9 cellular contexts compared by ENCODE assay signal in the genomic region with DNA sequence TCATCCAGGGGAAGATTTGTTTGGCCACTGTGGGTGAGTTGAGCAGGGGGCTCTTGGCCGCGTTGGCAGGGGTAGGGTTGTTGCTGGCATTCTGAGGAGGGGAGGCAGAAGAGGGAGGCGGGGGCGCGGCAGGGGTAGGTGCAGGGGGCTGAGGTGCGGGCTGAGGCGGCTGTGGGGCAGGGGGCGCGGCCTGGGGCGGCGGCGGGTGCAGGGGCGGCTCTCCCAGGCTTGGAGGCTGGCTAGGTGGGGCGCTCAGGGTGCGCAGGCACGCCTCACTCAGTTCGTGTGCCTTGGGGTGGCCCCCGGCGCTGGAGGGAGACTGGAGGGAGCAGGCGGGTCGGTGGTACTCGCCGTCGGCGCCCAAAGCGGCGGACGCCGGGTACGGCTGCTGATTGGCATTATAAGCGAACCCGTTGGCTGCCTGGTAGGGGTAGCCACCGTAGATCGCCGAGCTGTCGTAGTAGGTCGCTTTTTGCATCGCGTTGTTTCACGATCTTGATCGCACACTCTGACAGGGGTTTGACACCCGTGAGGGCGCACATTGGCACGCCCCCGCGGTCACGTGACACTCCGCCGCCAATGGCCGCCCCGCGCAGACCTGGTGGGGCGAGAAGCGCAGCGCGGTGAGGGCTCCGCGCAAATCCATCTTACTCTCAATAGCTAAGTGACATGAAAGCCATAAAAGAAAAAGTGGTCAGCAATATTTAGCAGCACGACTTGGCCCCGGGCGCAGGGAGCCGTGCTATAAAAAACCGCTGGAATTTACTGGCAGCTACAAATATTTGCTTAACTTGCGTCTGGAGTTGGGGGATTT. TPM values are rescaled to one million over a fixed set of nuclear protein-coding genes. Genes with fewer than 3 reads are reported as not detected.
DNase-seq lines count a peak whose midpoint lies in the region; ATAC-seq and TF ChIP-seq lines count a peak whose summit lies in the region.
"Had no signal": no experiment of that assay in that cellular context is flagged by ENCODE, and none has a peak within 500 bp of the region (broad histone marks: within the 10 kb centered on the region; RNA-seq: fewer than 3 reads in every experiment).

No MANE protein-coding gene starts in this region.

- H3K9me3 ChIP-seq in breast epithelium: no peaks in the 10 kb centered on the region
- H3K9me3 ChIP-seq in tibial nerve: no peaks in the 10 kb centered on the region
- no peaks in the 10 kb centered on the region for H3K9me3 ChIP-seq in T-helper 17 cell (ENCODE audit: control insufficient read depth, low read length, poor library complexity, severe bottlenecking)

- no peaks in the 10 kb centered on the region for H3K4me1 ChIP-seq in breast epithelium
- H3K4me1 ChIP-seq in tibial nerve: peaks cover 0 to 70% (median 4%) of the 10 kb centered on the region in 4 donors

- peaks cover 11% of the 10 kb centered on the region for H3K27me3 Mint-ChIP-seq in T-helper 17 cell

- H3K27ac Mint-ChIP-seq in T-helper 17 cell: no peak overlapping the region
- H3K27ac Mint-ChIP-seq: activated naive CD4-positive, alpha-beta T cell treated with anti-CD3 and anti-CD28 coated beads, Interleukin-2, amount 50 U/mL, for 72 hours had no signal

- TF ChIP-seq POLR2A in breast epithelium (IDR thresholded peaks at IDR 0.05) (no peak), tibial nerve (IDR thresholded peaks at IDR 0.05) (no peak)

- no peak overlapping the region for H3K4me3 Mint-ChIP-seq in T-helper 17 cell

- TF ChIP-seq EP300 in tibial nerve (IDR thresholded peaks at IDR 0.05): no peak

- 49 to 53% methylated on average over 47 to 58 of the region's 64 CpGs for WGBS in tibial nerve, 2 donors

- H3K36me3 ChIP-seq in breast epithelium: no peaks in the 10 kb centered on the region
- H3K36me3 ChIP-seq in tibial nerve: peaks cover 0 to 9% (median 0%) of the 10 kb centered on the region in 3 donors

- H3K27ac ChIP-seq in breast epithelium (peak overlapping the region; percentile 98 to 100), tibial nerve (peak overlapping the region in 3 of 4 donors; percentile 47 to 77 (median 68))

- H3K36me3 Mint-ChIP-seq in T-helper 17 cell (ENCODE audit: low read depth): no peaks in the 10 kb centered on the region
- H3K36me3 Mint-ChIP-seq: activated naive CD4-positive, alpha-beta T cell treated with anti-CD3 and anti-CD28 coated beads, Interleukin-2, amount 50 U/mL, for 72 hours had no signal

- H3K27me3 ChIP-seq in breast epithelium: no peaks in the 10 kb centered on the region
- H3K27me3 ChIP-seq in tibial nerve: peaks cover 0 to 63% of the 10 kb centered on the region in 2 donors

- no peak for ATAC-seq in HG02840 (IDR thresholded peaks at IDR 0.05; ENCODE audit: low FRiP score, unreplicated experiment)
- no peak for ATAC-seq in T-helper 17 cell
- ATAC-seq: activated naive CD4-positive, alpha-beta T cell treated with anti-CD3 and anti-CD28 coated beads, Interleukin-2, amount 50 U/mL, for 72 hours; Right ventricle myocardium inferior had no signal

- intact Hi-C loops in breast epithelium (cut with DNase I; ENCODE audit: low total_unique reads): no loop called here

- H3K4me1 Mint-ChIP-seq in T-helper 17 cell: no peaks in the 10 kb centered on the region

- no peak for TF ChIP-seq CTCF in breast epithelium (IDR thresholded peaks at IDR 0.05)
- no peak for TF ChIP-seq CTCF in tibial nerve (IDR thresholded peaks at IDR 0.05)

- DNase-seq in HuH-7 (ENCODE audit: low spot score): peak; percentile 98
- no peak for DNase-seq in breast epithelium (ENCODE audit: low spot score in 2 of 2)
- DNase-seq in lung microvascular endothelial cell (ENCODE audit: low read depth in 2 of 2): peak; percentile 25 to 27
- DNase-seq in tibial nerve (ENCODE audit: low spot score in 2 of 2): no peak
- no peak for DNase-seq in activated naive CD4-positive, alpha-beta T cell treated with Interleukin-2 at 50 U/mL for 16 hours
- DNase-seq in T-helper 17 cell: no peak

- H3K4me3 ChIP-seq in breast epithelium (peak overlapping the region in 2 of 3 donors; percentile 73 to 90), tibial nerve (peak overlapping the region in 2 of 4 donors; percentile 6 to 16)

RNA-seq across cellular contexts. Expression of a gene that starts 7.9 kb away (rescaled TPM):
- total RNA-seq in breast epithelium (1 to 10 TPM in 2 of 3 donors, under 1 TPM in 1; 0.80 to 5.4 (median 1.3) TPM), lung microvascular endothelial cell (0.20 and 0.22 TPM in 2 replicates), tibial nerve (1 to 10 TPM; 2.5 to 5.9 (median 5.2) TPM), T-helper 17 cell (not detected)
- total RNA-seq: activated naive CD4-positive, alpha-beta T cell treated with anti-CD3 and anti-CD28 coated beads, Interleukin-2, amount 50 U/mL, for 72 hours had no signal

RNA-seq across cellular contexts. Expression of a gene that starts 14.6 kb away (rescaled TPM):
- total RNA-seq in breast epithelium (under 1 TPM; 0.33 to 0.80 (median 0.44) TPM), lung microvascular endothelial cell (0.40 and 0.44 TPM in 2 replicates), tibial nerve (1 to 10 TPM in 2 of 4 donors, under 1 TPM in 2; 0.44 to 2.1 (median 1.2) TPM), T-helper 17 cell (under 1 TPM; 0.60 to 0.72 TPM)
- total RNA-seq: Right ventricle myocardium inferior had no signal

RNA-seq across cellular contexts. Expression of a gene that starts 20.2 kb away (rescaled TPM):
- 1 to 10 TPM in 2 of 3 donors, under 1 TPM in 1; 0.80 to 2.8 (median 2.0) TPM for total RNA-seq in breast epithelium
- 0.22 and 0.79 TPM in 2 replicates for total RNA-seq in lung microvascular endothelial cell
- total RNA-seq in tibial nerve: 1 to 10 TPM; 4.4 to 6.3 (median 4.7) TPM
- total RNA-seq in T-helper 17 cell: under 1 TPM in 1 of 2 donors, not detected in 1; 0.26 TPM

RNA-seq across cellular contexts. Expression of a gene that starts 33.1 kb away (rescaled TPM):
- total RNA-seq in breast epithelium: 10 to 100 TPM; 11.5 to 48.7 (median 22.6) TPM
- total RNA-seq in lung microvascular endothelial cell: 5.8 and 7.0 TPM in 2 replicates
- total RNA-seq in tibial nerve: 10 to 100 TPM; 12.0 to 25.9 (median 16.6) TPM
- total RNA-seq in T-helper 17 cell: under 1 TPM in 1 of 2 donors, not detected in 1; 0.26 TPM
- total RNA-seq: activated naive CD4-positive, alpha-beta T cell treated with anti-CD3 and anti-CD28 coated beads, Interleukin-2, amount 50 U/mL, for 72 hours; Right ventricle myocardium inferior had no signal

RNA-seq across cellular contexts. Expression of a gene that starts 37.2 kb away (rescaled TPM):
- 10 to 100 TPM in 1 of 3 donors, 1 to 10 TPM in 2; 7.9 to 16.0 (median 9.0) TPM for total RNA-seq in breast epithelium
- total RNA-seq in lung microvascular endothelial cell: 2.0 and 2.4 TPM in 2 replicates
- total RNA-seq in tibial nerve: 10 to 100 TPM; 11.1 to 30.9 (median 18.7) TPM
- not detected for total RNA-seq in T-helper 17 cell
- total RNA-seq: Right ventricle myocardium inferior had no signal

Comparison
In these comparisons a context has a peak if more than half of its experiments do, and no peak if none do; other contexts are left out.
1. DNase-seq: peak in HuH-7 (single experiment) and lung microvascular endothelial cell (2 of 2); none in breast epithelium (0 of 2), tibial nerve (0 of 2), activated naive CD4-positive, alpha-beta T cell treated with Interleukin-2 at 50 U/mL for 16 hours (single experiment) and T-helper 17 cell (0 of 3).